12 cellular contexts compared by ENCODE assay signal in genomic region chr3:50502225-50502583, GRCh38. TPM values are rescaled to one million over a fixed set of nuclear protein-coding genes. Genes with fewer than 3 reads are reported as not detected.
DNase-seq lines count a peak whose midpoint lies in the region; ATAC-seq, FAIRE-seq and TF ChIP-seq lines count a peak whose summit lies in the region.
"Had no signal": no experiment of that assay in that cellular context is flagged by ENCODE, and none has a peak within 500 bp of the region (broad histone marks: within the 10 kb centered on the region; RNA-seq: fewer than 3 reads in every experiment).

No MANE protein-coding gene starts in this region.

- H3K27ac ChIP-seq in BLaER1 treated with 17β-estradiol and CSF1 and Interleukin-3, amounts not matched to agents 10 nM and 100 nM: no peak overlapping the region
- H3K27ac ChIP-seq in naive thymus-derived CD4-positive, alpha-beta T cell (ENCODE audit: low read depth, low read length): no peak overlapping the region
- H3K27ac ChIP-seq: heart right ventricle, SJCRH30 had no signal

- peak overlapping the region; percentile 37 to 85 (median 74) for H3K4me3 Mint-ChIP-seq in naive thymus-derived CD4-positive, alpha-beta T cell
- H3K4me3 Mint-ChIP-seq in activated CD4-positive, alpha-beta memory T cell treated with anti-CD3 and anti-CD28 coated beads, Interleukin-2, amount 10 ng/mL, durations not matched to agents 7 days and 5 days: no peak overlapping the region
- H3K4me3 Mint-ChIP-seq in activated CD4-positive, alpha-beta memory T cell treated with anti-CD3 and anti-CD28 coated beads for 36 hours: no peak overlapping the region

- peak overlapping the region; percentile 96 to 100 (median 100); a peak in 21 of 22 replicates for H3K4me2 ChIP-seq in BLaER1 treated with 17β-estradiol and CSF1 and Interleukin-3, amounts not matched to agents 10 nM and 100 nM

- H3K36me3 Mint-ChIP-seq in naive thymus-derived CD4-positive, alpha-beta T cell: no peaks in the 10 kb centered on the region
- H3K36me3 Mint-ChIP-seq in activated CD4-positive, alpha-beta memory T cell treated with anti-CD3 and anti-CD28 coated beads, Interleukin-2, amount 10 ng/mL, durations not matched to agents 7 days and 5 days (ENCODE audit: low read depth): no peaks in the 10 kb centered on the region
- H3K36me3 Mint-ChIP-seq in activated CD4-positive, alpha-beta memory T cell treated with anti-CD3 and anti-CD28 coated beads for 36 hours: no peaks in the 10 kb centered on the region

- FAIRE-seq in D721Med (lab: Jason Lieb, UNC): no peak
- FAIRE-seq: colon, G401.6 had no signal

- peaks cover 0 to 15% (median 10%) of the 10 kb centered on the region in 7 donors for H3K4me1 Mint-ChIP-seq in naive thymus-derived CD4-positive, alpha-beta T cell
- H3K4me1 Mint-ChIP-seq in activated CD4-positive, alpha-beta memory T cell treated with anti-CD3 and anti-CD28 coated beads, Interleukin-2, amount 10 ng/mL, durations not matched to agents 7 days and 5 days: peaks cover 3% of the 10 kb centered on the region
- peaks cover 9% of the 10 kb centered on the region for H3K4me1 Mint-ChIP-seq in activated CD4-positive, alpha-beta memory T cell treated with anti-CD3 and anti-CD28 coated beads for 36 hours (ENCODE audit: low read depth)

- H3K9me3 ChIP-seq in BLaER1 treated with 17β-estradiol and CSF1 and Interleukin-3, amounts not matched to agents 10 nM and 100 nM (replicated peaks in 1 of 11): no peaks in the 10 kb centered on the region
- H3K9me3 ChIP-seq in naive thymus-derived CD4-positive, alpha-beta T cell (ENCODE audit: control insufficient read depth in 2 of 3, low read length in 3 of 3): no peaks in the 10 kb centered on the region
- H3K9me3 ChIP-seq: heart right ventricle, SJCRH30 had no signal

- in situ Hi-C loops in G401 (cut with HindIII; ENCODE audit: low sequenced_read_pairs): no loop called here

- no peaks in the 10 kb centered on the region for H3K9me3 Mint-ChIP-seq in naive thymus-derived CD4-positive, alpha-beta T cell
- no peaks in the 10 kb centered on the region for H3K9me3 Mint-ChIP-seq in activated CD4-positive, alpha-beta memory T cell treated with anti-CD3 and anti-CD28 coated beads, Interleukin-2, amount 10 ng/mL, durations not matched to agents 7 days and 5 days
- no peaks in the 10 kb centered on the region for H3K9me3 Mint-ChIP-seq in activated CD4-positive, alpha-beta memory T cell treated with anti-CD3 and anti-CD28 coated beads for 36 hours

- CTCF ChIA-PET in naive thymus-derived CD4-positive, alpha-beta T cell (lab: Charles Lee): no interaction called here
- CTCF ChIA-PET in activated CD4-positive, alpha-beta memory T cell treated with anti-CD3 and anti-CD28 coated beads, Interleukin-2, amount 10 ng/mL, durations not matched to agents 7 days and 5 days (lab: Charles Lee): no interaction called here
- CTCF ChIA-PET in activated CD4-positive, alpha-beta memory T cell treated with anti-CD3 and anti-CD28 coated beads for 36 hours (lab: Charles Lee): interaction anchor here (3.3 kb wide), 1 partner anchor 40 kb away, joined by 11 read pairs; no protein-coding TSS in a partner anchor

- peaks cover 0 to 66% (median 16%) of the 10 kb centered on the region in 11 experiments; a peak in 15 of 22 replicates for H4K20me1 ChIP-seq in BLaER1 treated with 17β-estradiol and CSF1 and Interleukin-3, amounts not matched to agents 10 nM and 100 nM

- H3K27me3 Mint-ChIP-seq in naive thymus-derived CD4-positive, alpha-beta T cell: peaks cover 11 to 60% (median 22%) of the 10 kb centered on the region in 5 donors
- peaks cover 46% of the 10 kb centered on the region for H3K27me3 Mint-ChIP-seq in activated CD4-positive, alpha-beta memory T cell treated with anti-CD3 and anti-CD28 coated beads, Interleukin-2, amount 10 ng/mL, durations not matched to agents 7 days and 5 days
- peaks cover 25% of the 10 kb centered on the region for H3K27me3 Mint-ChIP-seq in activated CD4-positive, alpha-beta memory T cell treated with anti-CD3 and anti-CD28 coated beads for 36 hours

- intact Hi-C loops in naive thymus-derived CD4-positive, alpha-beta T cell (cut with micrococcal nuclease): loop anchor here in 1 of 2 donors (2.0 to 5.0 kb wide), 3 partner anchors 65 to 137 kb away; partner anchors contain the start of gene CISH
- intact Hi-C loops in activated CD4-positive, alpha-beta memory T cell treated with anti-CD3 and anti-CD28 coated beads for 36 hours (cut with micrococcal nuclease): no loop called here

- peaks cover 54 to 77% (median 67%) of the 10 kb centered on the region in 11 experiments for H3K27me3 ChIP-seq in BLaER1 treated with 17β-estradiol and CSF1 and Interleukin-3, amounts not matched to agents 10 nM and 100 nM
- H3K27me3 ChIP-seq in naive thymus-derived CD4-positive, alpha-beta T cell (ENCODE audit: control insufficient read depth in 2 of 2, insufficient read depth in 2 of 2, low read length in 2 of 2): peaks cover 0 to 5% of the 10 kb centered on the region in 2 donors

- POLR2A ChIA-PET in naive thymus-derived CD4-positive, alpha-beta T cell (lab: Charles Lee): no interaction called here
- POLR2A ChIA-PET in activated CD4-positive, alpha-beta memory T cell treated with anti-CD3 and anti-CD28 coated beads, Interleukin-2, amount 10 ng/mL, durations not matched to agents 7 days and 5 days (lab: Charles Lee): no interaction called here
- POLR2A ChIA-PET in activated CD4-positive, alpha-beta memory T cell treated with anti-CD3 and anti-CD28 coated beads for 36 hours (lab: Charles Lee): no interaction called here

- peak overlapping the region; percentile 57 to 77 (median 66); a peak in 19 of 20 replicates for H3K4me3 ChIP-seq in BLaER1 treated with 17β-estradiol and CSF1 and Interleukin-3, amounts not matched to agents 10 nM and 100 nM
- peak overlapping the region; percentile 44 for H3K4me3 ChIP-seq in naive thymus-derived CD4-positive, alpha-beta T cell (ENCODE audit: low read length)

- ATAC-seq in naive thymus-derived CD4-positive, alpha-beta T cell: no peak

- H3K4me1 ChIP-seq in BLaER1 treated with 17β-estradiol and CSF1 and Interleukin-3, amounts not matched to agents 10 nM and 100 nM: peaks cover 7 to 38% (median 31%) of the 10 kb centered on the region in 10 experiments
- peaks cover 0 to 5% of the 10 kb centered on the region in 2 donors for H3K4me1 ChIP-seq in naive thymus-derived CD4-positive, alpha-beta T cell (ENCODE audit: control insufficient read depth in 2 of 2, insufficient read depth in 2 of 2, low read length in 2 of 2)
- H3K4me1 ChIP-seq: SJCRH30 had no signal

- H3K27ac Mint-ChIP-seq in naive thymus-derived CD4-positive, alpha-beta T cell: peak overlapping the region in 2 of 9 donors; percentile 32 to 36
- no peak overlapping the region for H3K27ac Mint-ChIP-seq in activated CD4-positive, alpha-beta memory T cell treated with anti-CD3 and anti-CD28 coated beads, Interleukin-2, amount 10 ng/mL, durations not matched to agents 7 days and 5 days
- no peak overlapping the region for H3K27ac Mint-ChIP-seq in activated CD4-positive, alpha-beta memory T cell treated with anti-CD3 and anti-CD28 coated beads for 36 hours

- H3K36me3 ChIP-seq in BLaER1 treated with 17β-estradiol and CSF1 and Interleukin-3, amounts not matched to agents 10 nM and 100 nM: no peaks in the 10 kb centered on the region
- no peaks in the 10 kb centered on the region for H3K36me3 ChIP-seq in naive thymus-derived CD4-positive, alpha-beta T cell (ENCODE audit: control insufficient read depth in 2 of 3, insufficient read depth in 3 of 3, low read length in 3 of 3)
- H3K36me3 ChIP-seq: heart right ventricle, SJCRH30 had no signal

- TF ChIP-seq CTCF in D721Med (IDR thresholded peaks at IDR 0.05; ENCODE audit: insufficient read depth, missing control alignments): no peak

- DNase-seq in G401 (ENCODE audit: low spot score): peak; percentile 42
- DNase-seq in cerebellar cortex (ENCODE audit: low spot score): peak; percentile 34
- no peak for DNase-seq in naive thymus-derived CD4-positive, alpha-beta T cell
- no peak for DNase-seq in CD1c-positive myeloid dendritic cell (ENCODE audit: extremely low spot score)
- DNase-seq in activated CD4-positive, alpha-beta memory T cell treated with anti-CD3 and anti-CD28 coated beads, Interleukin-2, amount 10 ng/mL, durations not matched to agents 7 days and 5 days: no peak
- no peak for DNase-seq in activated CD4-positive, alpha-beta memory T cell treated with anti-CD3 and anti-CD28 coated beads for 36 hours
- DNase-seq in D721Med (ENCODE audit: insufficient read length, low spot score): no peak
- DNase-seq: heart right ventricle, SJCRH30 had no signal

- H3K9ac ChIP-seq in BLaER1 treated with 17β-estradiol and CSF1 and Interleukin-3, amounts not matched to agents 10 nM and 100 nM: peak overlapping the region in 4 of 11 experiments; percentile 66 to 77 (median 71); a peak in 4 of 22 replicates

RNA-seq across cellular contexts. Expression of gene CACNA2D2, which starts 1.2 kb away (rescaled TPM):
- 1.9 and 2.0 TPM in 2 replicates for total RNA-seq in G401 (2014; rRNA removed; shearing (Covaris generic))
- total RNA-seq in naive thymus-derived CD4-positive, alpha-beta T cell: 1 to 10 TPM in 4 of 5 experiments, under 1 TPM in 1; 0.97 to 6.2 (median 2.5) TPM
- under 1 TPM; 0.32 to 0.38 TPM for polyA plus RNA-seq in naive thymus-derived CD4-positive, alpha-beta T cell
- under 1 TPM; 0.45 to 0.55 TPM for total RNA-seq in activated CD4-positive, alpha-beta memory T cell treated with anti-CD3 and anti-CD28 coated beads, Interleukin-2, amount 10 ng/mL, durations not matched to agents 7 days and 5 days
- under 1 TPM; 0.63 to 0.69 TPM for total RNA-seq in activated CD4-positive, alpha-beta memory T cell treated with anti-CD3 and anti-CD28 coated beads for 36 hours
- total RNA-seq: SJCRH30 had no signal

Comparison
In these comparisons a context has a peak if more than half of its experiments do, and no peak if none do; other contexts are left out.
1. DNase-seq: peak in G401 (single experiment) and cerebellar cortex (single experiment); none in naive thymus-derived CD4-positive, alpha-beta T cell (0 of 9), CD1c-positive myeloid dendritic cell (single experiment), activated CD4-positive, alpha-beta memory T cell treated with anti-CD3 and anti-CD28 coated beads, Interleukin-2, amount 10 ng/mL, durations not matched to agents 7 days and 5 days (single experiment), activated CD4-positive, alpha-beta memory T cell treated with anti-CD3 and anti-CD28 coated beads for 36 hours (single experiment) and D721Med (single experiment).
2. H3K4me3 Mint-ChIP-seq: peak in naive thymus-derived CD4-positive, alpha-beta T cell (10 of 10); none in activated CD4-positive, alpha-beta memory T cell treated with anti-CD3 and anti-CD28 coated beads, Interleukin-2, amount 10 ng/mL, durations not matched to agents 7 days and 5 days (single experiment) and activated CD4-positive, alpha-beta memory T cell treated with anti-CD3 and anti-CD28 coated beads for 36 hours (single experiment).